In the genomic region with DNA sequence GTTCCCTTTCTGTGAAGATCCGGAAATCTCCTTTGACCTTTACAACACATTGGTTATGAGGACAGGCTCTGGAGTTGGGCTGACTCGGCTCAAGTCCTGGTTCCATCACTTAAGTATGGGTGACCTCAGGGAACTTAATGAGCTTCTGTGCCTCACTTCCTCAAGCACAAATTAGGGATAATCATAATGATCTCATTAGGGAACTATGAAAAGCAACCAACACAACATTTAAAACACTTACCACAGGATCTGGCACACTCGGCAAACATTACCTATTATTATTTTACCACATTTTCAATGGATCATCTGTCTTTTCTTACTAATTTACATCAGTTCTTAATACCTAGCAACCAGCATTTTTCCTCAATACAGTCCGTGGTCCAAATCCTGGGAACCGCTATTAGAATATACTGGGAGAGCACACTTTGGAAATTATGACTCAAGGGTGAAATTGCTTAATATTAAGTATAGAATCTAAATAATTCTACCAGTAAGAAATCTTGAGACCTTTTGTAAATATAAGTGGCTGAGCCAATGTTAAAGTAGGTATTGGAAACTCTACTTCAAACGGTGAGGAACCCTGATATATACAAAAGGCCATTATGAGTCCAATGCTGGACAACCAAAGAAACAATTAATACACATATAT, we compare ENCODE assay signal across 21 cellular contexts.
"Had no signal": no experiment of that assay in that cellular context is flagged by ENCODE, and none has a peak within 500 bp of the region (broad histone marks: within the 10 kb centered on the region; RNA-seq: fewer than 3 reads in every experiment).

No MANE protein-coding gene starts in this region.

- H3K27ac ChIP-seq: brain microvascular endothelial cell, esophagus squamous epithelium, foreskin keratinocyte, right lobe of liver, skin epidermis, stomach, suprapubic skin, tibial nerve had no signal

- H3K9me3 ChIP-seq: esophagus squamous epithelium, right lobe of liver, stomach, suprapubic skin, tibial nerve had no signal

- H3K27me3 ChIP-seq: brain microvascular endothelial cell, esophagus squamous epithelium, foreskin keratinocyte, right lobe of liver, stomach, suprapubic skin, tibial nerve had no signal

- DNase-seq: activated CD4-positive, alpha-beta memory T cell treated with anti-CD3 and anti-CD28 coated beads, Interleukin-2, amount 10 ng/mL, durations not matched to agents 7 days and 5 days; activated CD4-positive, alpha-beta T cell treated with anti-CD3 and anti-CD28 coated beads, Interleukin-2, amount 10 ng/mL, durations not matched to agents 24 days and 14 days; activated CD4-positive, CD25-positive, alpha-beta regulatory T cell; activated effector memory CD4-positive, alpha-beta T cell treated with anti-CD3 and anti-CD28 coated beads, Interleukin-2, amount 50 U/mL, for 16 hours; activated naive CD4-positive, alpha-beta T cell treated with anti-CD3 and anti-CD28 coated beads, Interleukin-2, amount 50 U/mL, for 16 hours; activated naive CD8-positive, alpha-beta T cell treated with anti-CD3 and anti-CD28 coated beads, Interleukin-2, amount 50 U/mL, for 24 hours; aorta; brain microvascular endothelial cell; central memory CD4-positive, alpha-beta T cell; effector memory CD8-positive, alpha-beta T cell; esophagus squamous epithelium; foreskin keratinocyte; left ventricle myocardium superior; right lobe of liver; stimulated activated CD4-positive, alpha-beta T cell treated with anti-CD3 and anti-CD28 coated beads, Interleukin-1b, Interleukin-23, amount 100 ng/mL, for 48 hours; stomach; T-helper 9 cell had no signal

- H3K4me3 ChIP-seq: esophagus squamous epithelium, right lobe of liver, skin epidermis, stomach, suprapubic skin, tibial nerve had no signal

- ATAC-seq: activated naive CD8-positive, alpha-beta T cell treated with anti-CD3 and anti-CD28 coated beads, Interleukin-2, amount 50 U/mL, for 24 hours; effector memory CD8-positive, alpha-beta T cell; foreskin keratinocyte; left ventricle myocardium superior; right lobe of liver; stimulated activated effector memory CD8-positive, alpha-beta T cell treated with anti-CD3 and anti-CD28 coated beads, Interleukin-12 subunit alpha, Interleukin-12 subunit beta, amount 100 ng/mL, for 72 hours had no signal

- H3K36me3 ChIP-seq: brain microvascular endothelial cell, esophagus squamous epithelium, right lobe of liver, stomach, suprapubic skin, tibial nerve had no signal

- H3K4me1 ChIP-seq: tibial nerve had no signal
